Comparison of ENCODE assay signal across 11 cellular contexts in genomic region chr3:194397757-194398312, GRCh38. TPM values are rescaled to one million over a fixed set of nuclear protein-coding genes. Genes with fewer than 3 reads are reported as not detected.
DNase-seq lines count a peak whose midpoint lies in the region; ATAC-seq and TF ChIP-seq lines count a peak whose summit lies in the region.
"Had no signal": no experiment of that assay in that cellular context is flagged by ENCODE, and none has a peak within 500 bp of the region (broad histone marks: within the 10 kb centered on the region; RNA-seq: fewer than 3 reads in every experiment).

No MANE protein-coding gene starts in this region.

- peaks cover 23% of the 10 kb centered on the region for H3K27me3 ChIP-seq in iPS DF 6.9 (ENCODE audit: control insufficient read depth, insufficient read depth, low read length)
- peaks cover 0 to 45% (median 15%) of the 10 kb centered on the region in 3 donors for H3K27me3 ChIP-seq in stomach

- POLR2A ChIA-PET in activated CD4-positive, alpha-beta T cell treated with anti-CD3 and anti-CD28 coated beads for 36 hours (lab: Charles Lee), result interaction anchor here (0.6 kb wide), 1 partner anchor 109 kb away, joined by 6 read pairs; no protein-coding TSS in a partner anchor
- POLR2A ChIA-PET in HEK293T (lab: Yijun Ruan, JAX), result no interaction called here

- peaks cover 55% of the 10 kb centered on the region for H3K4me1 Mint-ChIP-seq in activated CD4-positive, alpha-beta T cell treated with anti-CD3 and anti-CD28 coated beads for 36 hours
- H3K4me1 Mint-ChIP-seq in activated naive CD4-positive, alpha-beta T cell treated with anti-CD3 and anti-CD28 coated beads, Interleukin-2, amount 50 U/mL, for 24 hours, result peaks cover 55% of the 10 kb centered on the region

- no peak overlapping the region for H3K27ac ChIP-seq in iPS DF 6.9 (ENCODE audit: low read length)
- H3K27ac ChIP-seq in stomach, result no peak overlapping the region

- WGBS in iPS DF 6.9 (ENCODE audit: insufficient coverage, insufficient read length), result no CpG with 5 or more reads among the region's 38 CpGs
- 11 to 22% (median 14%) methylated on average over 18 to 38 of the region's 38 CpGs for WGBS in stomach, 5 donors

- peak overlapping the region; percentile 12; the same call in 1 of the 2 replicates for H3K4me3 ChIP-seq in iPS DF 6.9 (ENCODE audit: low read length)
- H3K4me3 ChIP-seq in stomach, result peak overlapping the region; percentile 5 to 42 (median 28)

- TF ChIP-seq POLR2A in stomach (IDR thresholded peaks at IDR 0.05), result no peak

- no peak for TF ChIP-seq CTCF in stomach (IDR thresholded peaks at IDR 0.05)

- peak; percentile 5 for ATAC-seq in activated CD4-positive, alpha-beta T cell treated with anti-CD3 and anti-CD28 coated beads for 36 hours
- ATAC-seq in HG03159 (IDR thresholded peaks at IDR 0.05; ENCODE audit: unreplicated experiment), result no peak
- ATAC-seq: HCT116 had no signal

- no peaks in the 10 kb centered on the region for H3K9me3 ChIP-seq in iPS DF 6.9 (ENCODE audit: control insufficient read depth, insufficient read depth, low read length)
- no peaks in the 10 kb centered on the region for H3K9me3 ChIP-seq in stomach

- no peaks in the 10 kb centered on the region for H3K36me3 Mint-ChIP-seq in activated CD4-positive, alpha-beta T cell treated with anti-CD3 and anti-CD28 coated beads for 36 hours (ENCODE audit: low read depth)
- H3K36me3 Mint-ChIP-seq in activated naive CD4-positive, alpha-beta T cell treated with anti-CD3 and anti-CD28 coated beads, Interleukin-2, amount 50 U/mL, for 24 hours, result no peaks in the 10 kb centered on the region

- TF ChIP-seq EP300 in stomach (IDR thresholded peaks at IDR 0.05), result no peak

- no peak overlapping the region for H3K27ac Mint-ChIP-seq in activated CD4-positive, alpha-beta T cell treated with anti-CD3 and anti-CD28 coated beads for 36 hours
- H3K27ac Mint-ChIP-seq in activated naive CD4-positive, alpha-beta T cell treated with anti-CD3 and anti-CD28 coated beads, Interleukin-2, amount 50 U/mL, for 24 hours, result peak overlapping the region; percentile 41

- H3K36me3 ChIP-seq in iPS DF 6.9 (ENCODE audit: control insufficient read depth, insufficient read depth, low read length) (no peaks in the 10 kb centered on the region), stomach (no peaks in the 10 kb centered on the region)

- H3K27me3 Mint-ChIP-seq in activated CD4-positive, alpha-beta T cell treated with anti-CD3 and anti-CD28 coated beads for 36 hours, result peaks cover 12% of the 10 kb centered on the region
- no peaks in the 10 kb centered on the region for H3K27me3 Mint-ChIP-seq in activated naive CD4-positive, alpha-beta T cell treated with anti-CD3 and anti-CD28 coated beads, Interleukin-2, amount 50 U/mL, for 24 hours

- CTCF ChIA-PET in activated CD4-positive, alpha-beta T cell treated with anti-CD3 and anti-CD28 coated beads for 36 hours (lab: Charles Lee), result interaction anchor here (0.7 to 5.1 kb wide), 8 partner anchors 9 to 84 kb away, joined by 3 to 37 read pairs (median 4); no protein-coding TSS in a partner anchor
- CTCF ChIA-PET in HEK293T (lab: Yijun Ruan, JAX), result no interaction called here

- H3K9me3 Mint-ChIP-seq in activated CD4-positive, alpha-beta T cell treated with anti-CD3 and anti-CD28 coated beads for 36 hours (ENCODE audit: low read depth), result no peaks in the 10 kb centered on the region
- H3K9me3 Mint-ChIP-seq in activated naive CD4-positive, alpha-beta T cell treated with anti-CD3 and anti-CD28 coated beads, Interleukin-2, amount 50 U/mL, for 24 hours, result no peaks in the 10 kb centered on the region

- H3K4me1 ChIP-seq in iPS DF 6.9 (ENCODE audit: control insufficient read depth, insufficient read depth, low read length) (no peaks in the 10 kb centered on the region), stomach (peaks cover 13 to 25% (median 20%) of the 10 kb centered on the region in 4 donors)

- intact Hi-C loops in activated CD4-positive, alpha-beta T cell treated with anti-CD3 and anti-CD28 coated beads for 36 hours (cut with DNase I, micrococcal nuclease), result loop anchor here (5.0 kb wide), 2 partner anchors 261 to 806 kb away; partner anchors contain the start of genes HES1 (in 2 of the 2) and OPA1 (in 1 of the 2)
- intact Hi-C loops in stomach (cut with DNase I; ENCODE audit: low total_unique reads), result no loop called here

- peak overlapping the region; percentile 67 for H3K4me3 Mint-ChIP-seq in activated CD4-positive, alpha-beta T cell treated with anti-CD3 and anti-CD28 coated beads for 36 hours
- peak overlapping the region; percentile 90 for H3K4me3 Mint-ChIP-seq in activated naive CD4-positive, alpha-beta T cell treated with anti-CD3 and anti-CD28 coated beads, Interleukin-2, amount 50 U/mL, for 24 hours

- peak; percentile 50 for DNase-seq in activated CD4-positive, alpha-beta T cell treated with anti-CD3 and anti-CD28 coated beads for 36 hours
- no peak for DNase-seq in activated CD4-positive, alpha-beta T cell treated with anti-CD3 and anti-CD28 coated beads for 1 hour
- no peak for DNase-seq in iPS DF 6.9 (ENCODE audit: low read depth, low spot score)
- no peak for DNase-seq in stomach
- no peak for DNase-seq in NCI-H1694 (lab: John Stamatoyannopoulos, UW)
- no peak for DNase-seq in HEK293T (ENCODE audit: extremely low spot score)

TF ChIP-seq in HEK293T, 16 proteins besides CTCF, POLR2A, EP300 and RAD21:
- no peak for TF ChIP-seq HDGF (IDR thresholded peaks at IDR 0.05; ENCODE audit: borderline replicate concordance)
- no peak for TF ChIP-seq FOXK2 (IDR thresholded peaks at IDR 0.05)
- TF ChIP-seq NFRKB (IDR thresholded peaks at IDR 0.05), result no peak
- no peak for TF ChIP-seq SP1 (IDR thresholded peaks at IDR 0.05)

RNA-seq across cellular contexts. Expression of gene GP5, which starts 1.2 kb away (rescaled TPM):
- under 1 TPM; 0.37 to 0.39 TPM for total RNA-seq in activated CD4-positive, alpha-beta T cell treated with anti-CD3 and anti-CD28 coated beads for 36 hours
- under 1 TPM in 1 of 5 donors, not detected in 4; 0.18 TPM for total RNA-seq in stomach
- not detected for polyA plus RNA-seq in stomach
- polyA plus RNA-seq: BJ had no signal

RNA-seq across cellular contexts. Expression of gene LRRC15, which starts 28.3 kb away (rescaled TPM):
- total RNA-seq in activated CD4-positive, alpha-beta T cell treated with anti-CD3 and anti-CD28 coated beads for 36 hours, result under 1 TPM in 1 of 2 experiments, not detected in 1; 0.04 TPM
- total RNA-seq in stomach, result under 1 TPM in 2 of 5 donors, not detected in 3; 0.37 to 0.43 TPM
- polyA plus RNA-seq in stomach, result 1 to 10 TPM in 2 of 3 donors, under 1 TPM in 1; 0.03 to 1.7 (median 1.1) TPM
- total RNA-seq: renal cortical epithelial cell had no signal

RNA-seq across cellular contexts. Expression of gene CPN2, which starts 46.7 kb away (rescaled TPM):
- total RNA-seq in activated CD4-positive, alpha-beta T cell treated with anti-CD3 and anti-CD28 coated beads for 36 hours, result not detected
- not detected for total RNA-seq in stomach
- not detected for polyA plus RNA-seq in stomach
- polyA plus RNA-seq: BJ had no signal
